ENCODE assay signal across 1 cellular context in genomic region chr1:182169203-182169602, GRCh38.
TF ChIP-seq lines count a peak whose summit lies in the region.

No MANE protein-coding gene starts in this region.

TF ChIP-seq in K562, 482 proteins besides CTCF, POLR2A, EP300 and RAD21 (continued from another document):
- no peak for TF ChIP-seq TFE3 (CRISPR knock-in tag; IDR thresholded peaks at IDR 0.05)
- TF ChIP-seq, protein P1, sequence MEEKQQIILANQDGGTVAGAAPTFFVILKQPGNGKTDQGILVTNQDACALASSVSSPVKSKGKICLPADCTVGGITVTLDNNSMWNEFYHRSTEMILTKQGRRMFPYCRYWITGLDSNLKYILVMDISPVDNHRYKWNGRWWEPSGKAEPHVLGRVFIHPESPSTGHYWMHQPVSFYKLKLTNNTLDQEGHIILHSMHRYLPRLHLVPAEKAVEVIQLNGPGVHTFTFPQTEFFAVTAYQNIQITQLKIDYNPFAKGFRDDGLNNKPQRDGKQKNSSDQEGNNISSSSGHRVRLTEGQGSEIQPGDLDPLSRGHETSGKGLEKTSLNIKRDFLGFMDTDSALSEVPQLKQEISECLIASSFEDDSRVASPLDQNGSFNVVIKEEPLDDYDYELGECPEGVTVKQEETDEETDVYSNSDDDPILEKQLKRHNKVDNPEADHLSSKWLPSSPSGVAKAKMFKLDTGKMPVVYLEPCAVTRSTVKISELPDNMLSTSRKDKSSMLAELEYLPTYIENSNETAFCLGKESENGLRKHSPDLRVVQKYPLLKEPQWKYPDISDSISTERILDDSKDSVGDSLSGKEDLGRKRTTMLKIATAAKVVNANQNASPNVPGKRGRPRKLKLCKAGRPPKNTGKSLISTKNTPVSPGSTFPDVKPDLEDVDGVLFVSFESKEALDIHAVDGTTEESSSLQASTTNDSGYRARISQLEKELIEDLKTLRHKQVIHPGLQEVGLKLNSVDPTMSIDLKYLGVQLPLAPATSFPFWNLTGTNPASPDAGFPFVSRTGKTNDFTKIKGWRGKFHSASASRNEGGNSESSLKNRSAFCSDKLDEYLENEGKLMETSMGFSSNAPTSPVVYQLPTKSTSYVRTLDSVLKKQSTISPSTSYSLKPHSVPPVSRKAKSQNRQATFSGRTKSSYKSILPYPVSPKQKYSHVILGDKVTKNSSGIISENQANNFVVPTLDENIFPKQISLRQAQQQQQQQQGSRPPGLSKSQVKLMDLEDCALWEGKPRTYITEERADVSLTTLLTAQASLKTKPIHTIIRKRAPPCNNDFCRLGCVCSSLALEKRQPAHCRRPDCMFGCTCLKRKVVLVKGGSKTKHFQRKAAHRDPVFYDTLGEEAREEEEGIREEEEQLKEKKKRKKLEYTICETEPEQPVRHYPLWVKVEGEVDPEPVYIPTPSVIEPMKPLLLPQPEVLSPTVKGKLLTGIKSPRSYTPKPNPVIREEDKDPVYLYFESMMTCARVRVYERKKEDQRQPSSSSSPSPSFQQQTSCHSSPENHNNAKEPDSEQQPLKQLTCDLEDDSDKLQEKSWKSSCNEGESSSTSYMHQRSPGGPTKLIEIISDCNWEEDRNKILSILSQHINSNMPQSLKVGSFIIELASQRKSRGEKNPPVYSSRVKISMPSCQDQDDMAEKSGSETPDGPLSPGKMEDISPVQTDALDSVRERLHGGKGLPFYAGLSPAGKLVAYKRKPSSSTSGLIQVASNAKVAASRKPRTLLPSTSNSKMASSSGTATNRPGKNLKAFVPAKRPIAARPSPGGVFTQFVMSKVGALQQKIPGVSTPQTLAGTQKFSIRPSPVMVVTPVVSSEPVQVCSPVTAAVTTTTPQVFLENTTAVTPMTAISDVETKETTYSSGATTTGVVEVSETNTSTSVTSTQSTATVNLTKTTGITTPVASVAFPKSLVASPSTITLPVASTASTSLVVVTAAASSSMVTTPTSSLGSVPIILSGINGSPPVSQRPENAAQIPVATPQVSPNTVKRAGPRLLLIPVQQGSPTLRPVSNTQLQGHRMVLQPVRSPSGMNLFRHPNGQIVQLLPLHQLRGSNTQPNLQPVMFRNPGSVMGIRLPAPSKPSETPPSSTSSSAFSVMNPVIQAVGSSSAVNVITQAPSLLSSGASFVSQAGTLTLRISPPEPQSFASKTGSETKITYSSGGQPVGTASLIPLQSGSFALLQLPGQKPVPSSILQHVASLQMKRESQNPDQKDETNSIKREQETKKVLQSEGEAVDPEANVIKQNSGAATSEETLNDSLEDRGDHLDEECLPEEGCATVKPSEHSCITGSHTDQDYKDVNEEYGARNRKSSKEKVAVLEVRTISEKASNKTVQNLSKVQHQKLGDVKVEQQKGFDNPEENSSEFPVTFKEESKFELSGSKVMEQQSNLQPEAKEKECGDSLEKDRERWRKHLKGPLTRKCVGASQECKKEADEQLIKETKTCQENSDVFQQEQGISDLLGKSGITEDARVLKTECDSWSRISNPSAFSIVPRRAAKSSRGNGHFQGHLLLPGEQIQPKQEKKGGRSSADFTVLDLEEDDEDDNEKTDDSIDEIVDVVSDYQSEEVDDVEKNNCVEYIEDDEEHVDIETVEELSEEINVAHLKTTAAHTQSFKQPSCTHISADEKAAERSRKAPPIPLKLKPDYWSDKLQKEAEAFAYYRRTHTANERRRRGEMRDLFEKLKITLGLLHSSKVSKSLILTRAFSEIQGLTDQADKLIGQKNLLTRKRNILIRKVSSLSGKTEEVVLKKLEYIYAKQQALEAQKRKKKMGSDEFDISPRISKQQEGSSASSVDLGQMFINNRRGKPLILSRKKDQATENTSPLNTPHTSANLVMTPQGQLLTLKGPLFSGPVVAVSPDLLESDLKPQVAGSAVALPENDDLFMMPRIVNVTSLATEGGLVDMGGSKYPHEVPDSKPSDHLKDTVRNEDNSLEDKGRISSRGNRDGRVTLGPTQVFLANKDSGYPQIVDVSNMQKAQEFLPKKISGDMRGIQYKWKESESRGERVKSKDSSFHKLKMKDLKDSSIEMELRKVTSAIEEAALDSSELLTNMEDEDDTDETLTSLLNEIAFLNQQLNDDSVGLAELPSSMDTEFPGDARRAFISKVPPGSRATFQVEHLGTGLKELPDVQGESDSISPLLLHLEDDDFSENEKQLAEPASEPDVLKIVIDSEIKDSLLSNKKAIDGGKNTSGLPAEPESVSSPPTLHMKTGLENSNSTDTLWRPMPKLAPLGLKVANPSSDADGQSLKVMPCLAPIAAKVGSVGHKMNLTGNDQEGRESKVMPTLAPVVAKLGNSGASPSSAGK (IDR thresholded peaks at IDR 0.05), result peak; percentile 28
- no peak for TF ChIP-seq BRCA1 (IDR thresholded peaks at IDR 0.05)
- TF ChIP-seq BRCA1 (CRISPR knock-in tag; IDR thresholded peaks at IDR 0.05), result no peak
